Comparison of ENCODE assay signal across 9 cellular contexts in genomic region chr10:84329986-84330651, GRCh38. TPM values are rescaled to one million over a fixed set of nuclear protein-coding genes. Genes with fewer than 3 reads are reported as not detected.
A peak's percentile ranks its signal among the peaks of the same experiment; 100 is the strongest.
DNase-seq lines count a peak whose midpoint lies in the region; TF ChIP-seq lines count a peak whose summit lies in the region.
"Had no signal": no experiment of that assay in that cellular context is flagged by ENCODE, and none has a peak within 500 bp of the region (broad histone marks: within the 10 kb centered on the region; RNA-seq: fewer than 3 reads in every experiment).

No MANE protein-coding gene starts in this region.

- POLR2A ChIA-PET in PC-9 (lab: Charles Lee; ENCODE audit: unreplicated experiment): interaction anchor here (0.6 to 0.7 kb wide), 3 partner anchors 85 to 209 kb away, joined by 4 read pairs; no protein-coding TSS in a partner anchor

- peak overlapping the region; percentile 81 for H3K4me2 ChIP-seq in PC-9

- no peaks in the 10 kb centered on the region for H3K36me3 Mint-ChIP-seq in HFFc6 (ENCODE audit: low read depth)

- H3K27me3 ChIP-seq in PC-9 (ENCODE audit: insufficient read depth, low read depth): no peaks in the 10 kb centered on the region

- no peak for TF ChIP-seq CTCF in HFFc6 (IDR thresholded peaks at IDR 0.05)
- TF ChIP-seq CTCF in PC-9 (conservative IDR thresholded peaks at IDR 0.05): no peak
- no peak for TF ChIP-seq CTCF in fibroblast of the aortic adventitia (IDR thresholded peaks at IDR 0.05; ENCODE audit: insufficient read depth, low read length)

- no peak overlapping the region for H2AFZ ChIP-seq in PC-9

- CTCF ChIA-PET in PC-9 (lab: Charles Lee): no interaction called here

- no peaks in the 10 kb centered on the region for H3K9me2 ChIP-seq in PC-9 (ENCODE audit: insufficient read depth)

- H3K4me1 ChIP-seq in PC-9 (replicated peaks; ENCODE audit: insufficient read depth): peaks cover 15% of the 10 kb centered on the region

- peak overlapping the region; percentile 96 for H3K4me3 Mint-ChIP-seq in HFFc6

- H3K9me3 Mint-ChIP-seq in HFFc6: no peaks in the 10 kb centered on the region

- no peaks in the 10 kb centered on the region for H4K20me1 ChIP-seq in PC-9 (ENCODE audit: insufficient read depth)

- intact Hi-C loops in PC-9 (cut with micrococcal nuclease; ENCODE audit: unreplicated experiment): loop anchor here (2.0 to 5.0 kb wide), 2 partner anchors 162 to 191 kb away; partner anchors contain the start of gene GHITM
- intact Hi-C loops in head of caudate nucleus (cut with DNase I): no loop called here

- peak overlapping the region; percentile 96 for H3K27ac Mint-ChIP-seq in HFFc6

- peaks cover 39% of the 10 kb centered on the region for H3K4me1 Mint-ChIP-seq in HFFc6 (ENCODE audit: low read depth)

- no peak overlapping the region for H3K27ac ChIP-seq in PC-9
- H3K27ac ChIP-seq: 22Rv1 had no signal

- DNase-seq in DMS 273 (lab: John Stamatoyannopoulos, UW; ENCODE audit: unreplicated experiment) (peak; percentile 4), DMS 273 treated with DMSO at 0.1 percent for 48 hours (lab: John Stamatoyannopoulos, UW) (no peak), HFFc6 (no peak), PC-9 (no peak), fibroblast of the aortic adventitia (ENCODE audit: low read depth) (no peak), MV-4-11 (lab: John Stamatoyannopoulos, UW) (no peak), head of caudate nucleus (no peak), SHP77 treated with DMSO at 0.1 percent for 48 hours (lab: John Stamatoyannopoulos, UW) (no peak)

- H3K36me3 ChIP-seq in PC-9 (ENCODE audit: low read depth): no peaks in the 10 kb centered on the region

- H3K27me3 Mint-ChIP-seq in HFFc6 (ENCODE audit: insufficient read depth): peaks cover 2% of the 10 kb centered on the region; the same call in 1 of the 2 replicates

- no TSS peak for BruUV-seq in PC-9 (replicated peaks; lab: Mats Ljungman, UMichigan)

- peak overlapping the region; percentile 77; the same call in 1 of the 2 replicates for H3K4me3 ChIP-seq in PC-9
- H3K4me3 ChIP-seq in fibroblast of the aortic adventitia (ENCODE audit: low read depth, low read length): peak overlapping the region; percentile 61

- H3K79me2 ChIP-seq in PC-9 (ENCODE audit: low read depth): peaks cover 59% of the 10 kb centered on the region

- no peaks in the 10 kb centered on the region for H3K9me3 ChIP-seq in PC-9 (ENCODE audit: insufficient read depth, low read depth)

- H3F3A ChIP-seq in PC-9 (ENCODE audit: insufficient read depth, low read depth): no peaks in the 10 kb centered on the region

RNA-seq across cellular contexts. Expression of gene CCSER2, which starts 1.7 kb away (rescaled TPM):
- total RNA-seq in HFFc6 (2021; fragmentation: NEBNext Ultra II Directional; extraction: Animal tissue kit (Norgen Biotek cat#: 25700)): 10 to 100 TPM; 36.1 to 46.9 (median 43.0) TPM
- total RNA-seq in PC-9 (2021) (42.2 and 56.6 TPM in 2 replicates), fibroblast of the aortic adventitia (ENCODE audit: low replicate concordance) (40.8 and 49.6 TPM in 2 replicates)
